ENCODE assay signal across 13 cellular contexts in the genomic region with DNA sequence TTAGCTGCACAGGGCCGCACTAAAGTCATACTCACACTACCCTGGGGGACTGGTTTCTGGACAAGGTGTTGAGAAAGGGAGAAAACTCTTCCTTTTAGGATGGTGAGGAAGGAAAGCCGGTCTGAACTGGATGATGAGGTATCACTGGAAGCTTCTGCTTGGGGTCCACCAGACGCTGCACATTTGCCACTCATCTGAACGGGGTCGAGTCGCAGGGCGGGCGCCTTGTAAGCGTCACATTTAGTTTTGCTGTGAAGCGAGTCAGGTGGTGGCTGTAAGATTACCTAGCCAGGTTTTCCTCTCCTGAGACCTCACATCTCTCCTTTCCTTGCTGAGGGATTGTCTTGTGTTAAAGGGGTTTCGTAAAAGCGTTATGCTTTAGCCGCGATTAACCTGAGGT. TPM values are rescaled to one million over a fixed set of nuclear protein-coding genes. Genes with fewer than 3 reads are reported as not detected.
DNase-seq lines count a peak whose midpoint lies in the region; ATAC-seq and TF ChIP-seq lines count a peak whose summit lies in the region.
"Had no signal": no experiment of that assay in that cellular context is flagged by ENCODE, and none has a peak within 500 bp of the region (broad histone marks: within the 10 kb centered on the region; RNA-seq: fewer than 3 reads in every experiment).

No MANE protein-coding gene starts in this region.

- H3K27me3 Mint-ChIP-seq in activated CD4-positive, alpha-beta memory T cell treated with anti-CD3 and anti-CD28 coated beads for 36 hours, result no peaks in the 10 kb centered on the region
- H3K27me3 Mint-ChIP-seq in activated CD4-positive, alpha-beta memory T cell treated with anti-CD3 and anti-CD28 coated beads, Interleukin-2, amount 10 ng/mL, durations not matched to agents 7 days and 5 days, result no peaks in the 10 kb centered on the region
- H3K27me3 Mint-ChIP-seq in chondrocyte (ENCODE audit: low read depth), result no peaks in the 10 kb centered on the region
- H3K27me3 Mint-ChIP-seq in neural progenitor cell (ENCODE audit: insufficient read depth, low read depth), result peaks cover 5% of the 10 kb centered on the region
- H3K27me3 Mint-ChIP-seq: stimulated activated naive B cell treated with anti-CD40 and anti-IgM and Interleukin-4, amounts not matched to agents 10 μg/mL and 1 μg/mL and 100 μg/mL, for 72 hours had no signal

- TF ChIP-seq CTCF in KMS-11 (conservative IDR thresholded peaks at IDR 0.05; ENCODE audit: low read depth, low read length) (no peak), chondrocyte (IDR thresholded peaks at IDR 0.05) (no peak), neural progenitor cell (IDR thresholded peaks at IDR 0.05) (no peak), Peyer's patch (IDR thresholded peaks at IDR 0.05) (no peak)

- intact Hi-C loops in activated CD4-positive, alpha-beta memory T cell treated with anti-CD3 and anti-CD28 coated beads for 36 hours (cut with micrococcal nuclease), result no loop called here

- H3K9me3 ChIP-seq in neural progenitor cell (ENCODE audit: low read depth) (no peaks in the 10 kb centered on the region), Peyer's patch (no peaks in the 10 kb centered on the region)
- H3K9me3 ChIP-seq: esophagus muscularis mucosa had no signal

- no peak overlapping the region for H2AFZ ChIP-seq in KMS-11 (ENCODE audit: low read depth)
- H2AFZ ChIP-seq in neural progenitor cell (replicated peaks), result no peak overlapping the region

- CTCF ChIA-PET in activated CD4-positive, alpha-beta memory T cell treated with anti-CD3 and anti-CD28 coated beads for 36 hours (lab: Charles Lee), result interaction anchor here (1.4 kb wide), 1 partner anchor 26 kb away, joined by 6 read pairs; the partner anchor contains the start of gene MAPK8IP3
- CTCF ChIA-PET in activated CD4-positive, alpha-beta memory T cell treated with anti-CD3 and anti-CD28 coated beads, Interleukin-2, amount 10 ng/mL, durations not matched to agents 7 days and 5 days (lab: Charles Lee), result interaction anchor here (1.4 kb wide), 1 partner anchor 26 kb away, joined by 6 read pairs; the partner anchor contains the start of gene MAPK8IP3

- peaks cover 14% of the 10 kb centered on the region for H3K36me3 Mint-ChIP-seq in activated CD4-positive, alpha-beta memory T cell treated with anti-CD3 and anti-CD28 coated beads for 36 hours
- peaks cover 24% of the 10 kb centered on the region for H3K36me3 Mint-ChIP-seq in activated CD4-positive, alpha-beta memory T cell treated with anti-CD3 and anti-CD28 coated beads, Interleukin-2, amount 10 ng/mL, durations not matched to agents 7 days and 5 days (ENCODE audit: low read depth)
- peaks cover 2% of the 10 kb centered on the region for H3K36me3 Mint-ChIP-seq in chondrocyte (ENCODE audit: low read depth)
- peaks cover 12% of the 10 kb centered on the region for H3K36me3 Mint-ChIP-seq in neural progenitor cell

- POLR2A ChIA-PET in activated CD4-positive, alpha-beta memory T cell treated with anti-CD3 and anti-CD28 coated beads for 36 hours (lab: Charles Lee), result no interaction called here
- POLR2A ChIA-PET in activated CD4-positive, alpha-beta memory T cell treated with anti-CD3 and anti-CD28 coated beads, Interleukin-2, amount 10 ng/mL, durations not matched to agents 7 days and 5 days (lab: Charles Lee), result no interaction called here

- H4K20me1 ChIP-seq in KMS-11 (ENCODE audit: insufficient read depth) (peaks cover 16% of the 10 kb centered on the region; the same call in 1 of the 2 replicates), neural progenitor cell (ENCODE audit: low read depth) (peaks cover 82% of the 10 kb centered on the region)

- H3F3A ChIP-seq in neural progenitor cell (ENCODE audit: low read depth), result peaks cover 35% of the 10 kb centered on the region

- H3K4me3 ChIP-seq in KMS-11 (IDR thresholded peaks at IDR 0.05; ENCODE audit: insufficient read depth, low read depth, low read length) (no peak overlapping the region), neural progenitor cell (peak overlapping the region; percentile 32), Peyer's patch (no peak overlapping the region)
- H3K4me3 ChIP-seq: esophagus muscularis mucosa had no signal

- H3K4me2 ChIP-seq in KMS-11 (peak overlapping the region; percentile 97; the same call in 1 of the 2 replicates), neural progenitor cell (peak overlapping the region; percentile 83)

- H3K27ac ChIP-seq in KMS-11 (no peak overlapping the region), neural progenitor cell (peak overlapping the region; percentile 90), Peyer's patch (no peak overlapping the region)
- H3K27ac ChIP-seq: esophagus muscularis mucosa had no signal

- H3K79me2 ChIP-seq in KMS-11 (ENCODE audit: insufficient read depth, low read depth) (peaks cover 71% of the 10 kb centered on the region), neural progenitor cell (ENCODE audit: low read depth) (peaks cover 77% of the 10 kb centered on the region)

- no peak for TF ChIP-seq POLR2A in Peyer's patch (IDR thresholded peaks at IDR 0.05)

- no peak for DNase-seq in activated CD4-positive, alpha-beta memory T cell treated with anti-CD3 and anti-CD28 coated beads for 36 hours
- DNase-seq in activated CD4-positive, alpha-beta memory T cell treated with anti-CD3 and anti-CD28 coated beads, Interleukin-2, amount 10 ng/mL, durations not matched to agents 7 days and 5 days, result no peak
- DNase-seq in chondrocyte (ENCODE audit: low spot score) (no peak), neural progenitor cell (ENCODE audit: low spot score) (peak; percentile 9), midbrain (lab: John Stamatoyannopoulos, UW) (no peak), Peyer's patch (no peak)
- DNase-seq: cerebellar nuclear complex; NCI-H1105 treated with DMSO at 0.1 percent for 48 hours; NCI-H446 treated with DMSO at 0.1 percent for 48 hours; stimulated activated naive B cell treated with anti-CD40 and anti-IgM and Interleukin-4, amounts not matched to agents 10 μg/mL and 1 μg/mL and 100 μg/mL, for 72 hours had no signal

- no peaks in the 10 kb centered on the region for H3K27me3 ChIP-seq in KMS-11 (ENCODE audit: insufficient read depth, low read depth)
- no peaks in the 10 kb centered on the region for H3K27me3 ChIP-seq in neural progenitor cell
- H3K27me3 ChIP-seq in Peyer's patch, result no peaks in the 10 kb centered on the region
- H3K27me3 ChIP-seq: esophagus muscularis mucosa had no signal

- H3K9me3 Mint-ChIP-seq in activated CD4-positive, alpha-beta memory T cell treated with anti-CD3 and anti-CD28 coated beads for 36 hours, result no peaks in the 10 kb centered on the region
- no peaks in the 10 kb centered on the region for H3K9me3 Mint-ChIP-seq in activated CD4-positive, alpha-beta memory T cell treated with anti-CD3 and anti-CD28 coated beads, Interleukin-2, amount 10 ng/mL, durations not matched to agents 7 days and 5 days
- no peaks in the 10 kb centered on the region for H3K9me3 Mint-ChIP-seq in chondrocyte (ENCODE audit: low read depth)
- no peaks in the 10 kb centered on the region for H3K9me3 Mint-ChIP-seq in neural progenitor cell
- H3K9me3 Mint-ChIP-seq: stimulated activated naive B cell treated with anti-CD40 and anti-IgM and Interleukin-4, amounts not matched to agents 10 μg/mL and 1 μg/mL and 100 μg/mL, for 72 hours had no signal

- peaks cover 24% of the 10 kb centered on the region for H3K4me1 ChIP-seq in KMS-11 (ENCODE audit: low read depth, poor library complexity, severe bottlenecking)
- H3K4me1 ChIP-seq in neural progenitor cell, result peaks cover 25% of the 10 kb centered on the region
- no peaks in the 10 kb centered on the region for H3K4me1 ChIP-seq in Peyer's patch

- ATAC-seq in HG02870 (IDR thresholded peaks at IDR 0.05; ENCODE audit: unreplicated experiment), result no peak
- ATAC-seq: stimulated activated naive B cell treated with anti-CD40 and anti-IgM and Interleukin-4, amounts not matched to agents 10 μg/mL and 1 μg/mL and 100 μg/mL, for 72 hours had no signal

- no peak overlapping the region for H3K27ac Mint-ChIP-seq in activated CD4-positive, alpha-beta memory T cell treated with anti-CD3 and anti-CD28 coated beads for 36 hours
- H3K27ac Mint-ChIP-seq in activated CD4-positive, alpha-beta memory T cell treated with anti-CD3 and anti-CD28 coated beads, Interleukin-2, amount 10 ng/mL, durations not matched to agents 7 days and 5 days, result no peak overlapping the region
- H3K27ac Mint-ChIP-seq in chondrocyte (ENCODE audit: unreplicated experiment) (peak overlapping the region; percentile 66), neural progenitor cell (peak overlapping the region; percentile 95)

- H3K36me3 ChIP-seq in KMS-11 (ENCODE audit: insufficient read depth), result peaks cover 5% of the 10 kb centered on the region; the same call in 1 of the 2 replicates
- no peaks in the 10 kb centered on the region for H3K36me3 ChIP-seq in neural progenitor cell
- H3K36me3 ChIP-seq in Peyer's patch, result peaks cover 0 to 25% (median 0%) of the 10 kb centered on the region in 3 donors

- H3K4me1 Mint-ChIP-seq in activated CD4-positive, alpha-beta memory T cell treated with anti-CD3 and anti-CD28 coated beads for 36 hours (ENCODE audit: low read depth), result peaks cover 29% of the 10 kb centered on the region
- H3K4me1 Mint-ChIP-seq in activated CD4-positive, alpha-beta memory T cell treated with anti-CD3 and anti-CD28 coated beads, Interleukin-2, amount 10 ng/mL, durations not matched to agents 7 days and 5 days, result peaks cover 43% of the 10 kb centered on the region
- H3K4me1 Mint-ChIP-seq in chondrocyte (ENCODE audit: low read depth), result peaks cover 28% of the 10 kb centered on the region
- H3K4me1 Mint-ChIP-seq in neural progenitor cell, result peaks cover 32% of the 10 kb centered on the region

- peak overlapping the region; percentile 26 for H3K4me3 Mint-ChIP-seq in activated CD4-positive, alpha-beta memory T cell treated with anti-CD3 and anti-CD28 coated beads for 36 hours
- no peak overlapping the region for H3K4me3 Mint-ChIP-seq in activated CD4-positive, alpha-beta memory T cell treated with anti-CD3 and anti-CD28 coated beads, Interleukin-2, amount 10 ng/mL, durations not matched to agents 7 days and 5 days
- peak overlapping the region; percentile 33 for H3K4me3 Mint-ChIP-seq in chondrocyte (ENCODE audit: unreplicated experiment)
- H3K4me3 Mint-ChIP-seq in neural progenitor cell, result peak overlapping the region; percentile 97

- H3K9ac ChIP-seq in KMS-11, result no peak overlapping the region
- peak overlapping the region; percentile 29 for H3K9ac ChIP-seq in neural progenitor cell

RNA-seq across cellular contexts. Expression of gene JPT2, which starts 2.3 kb away (rescaled TPM):
- 10 to 100 TPM; 62.1 to 65.9 TPM for total RNA-seq in activated CD4-positive, alpha-beta memory T cell treated with anti-CD3 and anti-CD28 coated beads for 36 hours
- 10 to 100 TPM; 44.9 to 48.9 TPM for total RNA-seq in activated CD4-positive, alpha-beta memory T cell treated with anti-CD3 and anti-CD28 coated beads, Interleukin-2, amount 10 ng/mL, durations not matched to agents 7 days and 5 days
- 59.2 to 65.9 TPM (median 63.0 TPM) in 3 replicates for total RNA-seq in chondrocyte
- 187 and 207 TPM in 2 replicates for total RNA-seq in neural progenitor cell (ENCODE audit: low replicate concordance)
- 10 to 100 TPM; 22.7 to 32.3 (median 25.0) TPM for total RNA-seq in Peyer's patch

RNA-seq across cellular contexts. Expression of gene MAPK8IP3, which starts 25.6 kb away (rescaled TPM):
- total RNA-seq in activated CD4-positive, alpha-beta memory T cell treated with anti-CD3 and anti-CD28 coated beads for 36 hours, result 10 to 100 TPM; 51.7 to 56.8 TPM
- 10 to 100 TPM; 93.4 to 96.8 TPM for total RNA-seq in activated CD4-positive, alpha-beta memory T cell treated with anti-CD3 and anti-CD28 coated beads, Interleukin-2, amount 10 ng/mL, durations not matched to agents 7 days and 5 days
- total RNA-seq in chondrocyte (53.8 to 66.0 TPM (median 56.4 TPM) in 3 replicates), neural progenitor cell (ENCODE audit: low replicate concordance) (28.5 and 71.3 TPM in 2 replicates), Peyer's patch (100 to 1,000 TPM in 3 of 4 donors, 10 to 100 TPM in 1; 78.1 to 456 (median 193) TPM)

Comparison
In these comparisons a context has a peak if more than half of its experiments do, and no peak if none do; other contexts are left out.
1. H3K27ac Mint-ChIP-seq: peak in chondrocyte (single experiment) and neural progenitor cell (single experiment); none in activated CD4-positive, alpha-beta memory T cell treated with anti-CD3 and anti-CD28 coated beads for 36 hours (single experiment) and activated CD4-positive, alpha-beta memory T cell treated with anti-CD3 and anti-CD28 coated beads, Interleukin-2, amount 10 ng/mL, durations not matched to agents 7 days and 5 days (single experiment).